8 cellular contexts compared by ENCODE assay signal in genomic region chr18:26091047-26091630, GRCh38. TPM values are rescaled to one million over a fixed set of nuclear protein-coding genes. Genes with fewer than 3 reads are reported as not detected.
A peak's percentile ranks its signal among the peaks of the same experiment; 100 is the strongest.
DNase-seq lines count a peak whose midpoint lies in the region; ATAC-seq and TF ChIP-seq lines count a peak whose summit lies in the region.

No MANE protein-coding gene starts in this region.

- H3K27me3 ChIP-seq in HAP-1 (ENCODE audit: low read depth): no peaks in the 10 kb centered on the region
- H3K27me3 ChIP-seq in heart left ventricle: no peaks in the 10 kb centered on the region

- peak in 1 of 2 donors; percentile 2 for TF ChIP-seq POLR2A in heart left ventricle (IDR thresholded peaks at IDR 0.05)

- H3K27me3 Mint-ChIP-seq in activated T-helper 1 cell treated with anti-CD3 and anti-CD28 coated beads, Interleukin-12 subunit alpha, Interleukin-12 subunit beta, Interleukin-2, Interleukin-4 antibody, amounts not matched to agents 30 ng/mL and 10 ng/mL and 1 ng/mL, durations not matched to agents 14 hours and 24 hours and 36 hours (ENCODE audit: insufficient read depth): no peaks in the 10 kb centered on the region

- peak overlapping the region; percentile 99 for H3K4me3 ChIP-seq in HAP-1
- H3K4me3 ChIP-seq in LNCaP clone FGC (ENCODE audit: low read depth, low read length): peak overlapping the region; percentile 64
- peak overlapping the region; percentile 63 to 99 (median 86) for H3K4me3 ChIP-seq in heart left ventricle
- peak overlapping the region; percentile 85 for H3K4me3 ChIP-seq in retinal pigment epithelial cell (ENCODE audit: low read length)

- H3K9me3 ChIP-seq in HAP-1: no peaks in the 10 kb centered on the region
- no peaks in the 10 kb centered on the region for H3K9me3 ChIP-seq in heart left ventricle

- H3K27ac Mint-ChIP-seq in activated T-helper 1 cell treated with anti-CD3 and anti-CD28 coated beads, Interleukin-12 subunit alpha, Interleukin-12 subunit beta, Interleukin-2, Interleukin-4 antibody, amounts not matched to agents 30 ng/mL and 10 ng/mL and 1 ng/mL, durations not matched to agents 14 hours and 24 hours and 36 hours: peak overlapping the region; percentile 95

- peak overlapping the region; percentile 95 for H3K4me3 Mint-ChIP-seq in activated T-helper 1 cell treated with anti-CD3 and anti-CD28 coated beads, Interleukin-12 subunit alpha, Interleukin-12 subunit beta, Interleukin-2, Interleukin-4 antibody, amounts not matched to agents 30 ng/mL and 10 ng/mL and 1 ng/mL, durations not matched to agents 14 hours and 24 hours and 36 hours

- H3K36me3 ChIP-seq in HAP-1 (replicated peaks) (peaks cover 6% of the 10 kb centered on the region), heart left ventricle (peaks cover 0 to 13% (median 11%) of the 10 kb centered on the region in 9 donors)

- H3K36me3 Mint-ChIP-seq in activated T-helper 1 cell treated with anti-CD3 and anti-CD28 coated beads, Interleukin-12 subunit alpha, Interleukin-12 subunit beta, Interleukin-2, Interleukin-4 antibody, amounts not matched to agents 30 ng/mL and 10 ng/mL and 1 ng/mL, durations not matched to agents 14 hours and 24 hours and 36 hours (ENCODE audit: low read depth): peaks cover 14% of the 10 kb centered on the region

- H3K4me1 ChIP-seq in HAP-1: peaks cover 20% of the 10 kb centered on the region
- H3K4me1 ChIP-seq in heart left ventricle: peaks cover 2 to 38% (median 20%) of the 10 kb centered on the region in 12 donors

- peak; percentile 83 for DNase-seq in SKM-1 (lab: John Stamatoyannopoulos, UW; ENCODE audit: unreplicated experiment)
- DNase-seq in SKM-1 treated with dmso at 0.1 percent for 144 hours (lab: John Stamatoyannopoulos, UW; ENCODE audit: unreplicated experiment): no peak
- DNase-seq in HAP-1 (ENCODE audit: low spot score in 2 of 2): peak in 1 of 2 experiments; percentile 8
- peak; percentile 68 for DNase-seq in LNCaP clone FGC (ENCODE audit: low read depth)
- no peak for DNase-seq in activated T-helper 1 cell treated with anti-CD3 and anti-CD28 coated beads, Interleukin-12 subunit alpha, Interleukin-12 subunit beta, Interleukin-2, Interleukin-4 antibody, amounts not matched to agents 30 ng/mL and 10 ng/mL and 1 ng/mL, durations not matched to agents 14 hours and 24 hours and 36 hours (ENCODE audit: low spot score)
- DNase-seq in heart left ventricle: peak in 2 of 5 donors; percentile 77 to 81
- DNase-seq in retinal pigment epithelial cell (ENCODE audit: low read depth): no peak
- no peak for DNase-seq in occipital lobe (lab: John Stamatoyannopoulos, UW)

- WGBS in heart left ventricle, 4 donors: 3 to 4% (median 3%) methylated on average over 29 of the region's 29 CpGs

- no peaks in the 10 kb centered on the region for H3K9me3 Mint-ChIP-seq in activated T-helper 1 cell treated with anti-CD3 and anti-CD28 coated beads, Interleukin-12 subunit alpha, Interleukin-12 subunit beta, Interleukin-2, Interleukin-4 antibody, amounts not matched to agents 30 ng/mL and 10 ng/mL and 1 ng/mL, durations not matched to agents 14 hours and 24 hours and 36 hours

- H3K27ac ChIP-seq in heart left ventricle: peak overlapping the region; percentile 90 to 100 (median 98)

- peak; percentile 18 to 48 (median 30) for ATAC-seq in heart left ventricle

- intact Hi-C loops in activated T-helper 1 cell treated with anti-CD3 and anti-CD28 coated beads, Interleukin-12 subunit alpha, Interleukin-12 subunit beta, Interleukin-2, Interleukin-4 antibody, amounts not matched to agents 30 ng/mL and 10 ng/mL and 1 ng/mL, durations not matched to agents 14 hours and 24 hours and 36 hours (cut with micrococcal nuclease): loop anchor here (2.0 to 10.0 kb wide), 3 partner anchors 64 to 458 kb away; partner anchors contain the start of gene KCTD1
- intact Hi-C loops in heart left ventricle (cut with DNase I): loop anchor here in 6 of 10 donors (2.0 to 10.0 kb wide), 4 partner anchors 134 to 566 kb away; partner anchors contain the start of gene TAF4B (in 5 of the 6)

- in situ Hi-C loops in HAP-1 (cut with MboI; ENCODE audit: low sequenced_read_pairs): no loop called here

- peaks cover 33% of the 10 kb centered on the region for H3K4me1 Mint-ChIP-seq in activated T-helper 1 cell treated with anti-CD3 and anti-CD28 coated beads, Interleukin-12 subunit alpha, Interleukin-12 subunit beta, Interleukin-2, Interleukin-4 antibody, amounts not matched to agents 30 ng/mL and 10 ng/mL and 1 ng/mL, durations not matched to agents 14 hours and 24 hours and 36 hours (ENCODE audit: low read depth)

- TF ChIP-seq CTCF in LNCaP clone FGC (IDR thresholded peaks at IDR 0.05; ENCODE audit: control insufficient read depth, extremely low read depth, insufficient read depth): no peak
- no peak for TF ChIP-seq CTCF in heart left ventricle (IDR thresholded peaks at IDR 0.05)
- TF ChIP-seq CTCF in retinal pigment epithelial cell (conservative IDR thresholded peaks at IDR 0.05; ENCODE audit: low read depth, low read length): no peak

RNA-seq across cellular contexts. Expression of gene SS18, which starts 0.7 kb away (rescaled TPM):
- total RNA-seq in activated T-helper 1 cell treated with anti-CD3 and anti-CD28 coated beads, Interleukin-12 subunit alpha, Interleukin-12 subunit beta, Interleukin-2, Interleukin-4 antibody, amounts not matched to agents 30 ng/mL and 10 ng/mL and 1 ng/mL, durations not matched to agents 14 hours and 24 hours and 36 hours: 64.4 and 72.4 TPM in 2 replicates
- total RNA-seq in heart left ventricle (10 to 100 TPM; 27.3 to 60.5 (median 39.7) TPM), occipital lobe (68.0 TPM)
- polyA plus RNA-seq in heart left ventricle: 10 to 100 TPM; 14.4 to 26.6 TPM

RNA-seq across cellular contexts. Expression of gene PSMA8, which starts 42.5 kb away (rescaled TPM):
- 0.44 and 0.49 TPM in 2 replicates for total RNA-seq in activated T-helper 1 cell treated with anti-CD3 and anti-CD28 coated beads, Interleukin-12 subunit alpha, Interleukin-12 subunit beta, Interleukin-2, Interleukin-4 antibody, amounts not matched to agents 30 ng/mL and 10 ng/mL and 1 ng/mL, durations not matched to agents 14 hours and 24 hours and 36 hours
- total RNA-seq in heart left ventricle (under 1 TPM in 1 of 9 donors, not detected in 8; 0.16 TPM), occipital lobe (not detected)
- not detected for polyA plus RNA-seq in heart left ventricle

Comparison
In these comparisons a context has a peak if more than half of its experiments do, and no peak if none do; other contexts are left out.
1. DNase-seq: peak in SKM-1 (single experiment) and LNCaP clone FGC (single experiment); none in SKM-1 treated with dmso at 0.1 percent for 144 hours (single experiment), activated T-helper 1 cell treated with anti-CD3 and anti-CD28 coated beads, Interleukin-12 subunit alpha, Interleukin-12 subunit beta, Interleukin-2, Interleukin-4 antibody, amounts not matched to agents 30 ng/mL and 10 ng/mL and 1 ng/mL, durations not matched to agents 14 hours and 24 hours and 36 hours (single experiment), retinal pigment epithelial cell (single experiment) and occipital lobe (single experiment).
2. Peak in every context shown above with its lines, with median percentiles within 50 percentile points of each other: H3K4me3 ChIP-seq.